Comparison of ENCODE assay signal across 2 cellular contexts in genomic region chr1:42436794-42437458, GRCh38.
A peak's percentile ranks its signal among the peaks of the same experiment; 100 is the strongest.
TF ChIP-seq lines count a peak whose summit lies in the region.

No MANE protein-coding gene starts in this region.

TF ChIP-seq in HEK293, 187 proteins besides CTCF, POLR2A, EP300 and RAD21:
- TF ChIP-seq ZNF544 (tag by site-specific recombination; IDR thresholded peaks at IDR 0.05): no peak
- no peak for TF ChIP-seq ZNF121 (tag by site-specific recombination; IDR thresholded peaks at IDR 0.05)
- TF ChIP-seq ZSCAN18 (tag by site-specific recombination; IDR thresholded peaks at IDR 0.05): no peak
- TF ChIP-seq ZNF510 (tag by site-specific recombination; IDR thresholded peaks at IDR 0.05; ENCODE audit: insufficient replicate concordance): no peak
- TF ChIP-seq ZNF10 (tag by site-specific recombination; IDR thresholded peaks at IDR 0.05): peak; percentile 53; the same call in 1 of the 2 replicates
- TF ChIP-seq ZNF501 (tag by site-specific recombination; IDR thresholded peaks at IDR 0.05): no peak
TF ChIP-seq in HEK293: peak in this region for 1.

TF ChIP-seq in SK-N-SH treated with all-trans-retinoic acid at 6 μM for 48 hours, 23 proteins besides CTCF, POLR2A, EP300 and RAD21:
- TF ChIP-seq ZNF70 (CRISPR knock-in tag; IDR thresholded peaks at IDR 0.05) (no peak), ISL1 (CRISPR knock-in tag; IDR thresholded peaks at IDR 0.05) (no peak), BACH2 (CRISPR knock-in tag; IDR thresholded peaks at IDR 0.05; ENCODE audit: borderline replicate concordance) (no peak), POU6F1 (CRISPR knock-in tag; IDR thresholded peaks at IDR 0.05; ENCODE audit: borderline replicate concordance, low read depth) (no peak), GLIS3 (CRISPR knock-in tag; IDR thresholded peaks at IDR 0.05) (no peak)
TF ChIP-seq in SK-N-SH treated with all-trans-retinoic acid at 6 μM for 48 hours: peak in this region for 0.
